In the genomic region with DNA sequence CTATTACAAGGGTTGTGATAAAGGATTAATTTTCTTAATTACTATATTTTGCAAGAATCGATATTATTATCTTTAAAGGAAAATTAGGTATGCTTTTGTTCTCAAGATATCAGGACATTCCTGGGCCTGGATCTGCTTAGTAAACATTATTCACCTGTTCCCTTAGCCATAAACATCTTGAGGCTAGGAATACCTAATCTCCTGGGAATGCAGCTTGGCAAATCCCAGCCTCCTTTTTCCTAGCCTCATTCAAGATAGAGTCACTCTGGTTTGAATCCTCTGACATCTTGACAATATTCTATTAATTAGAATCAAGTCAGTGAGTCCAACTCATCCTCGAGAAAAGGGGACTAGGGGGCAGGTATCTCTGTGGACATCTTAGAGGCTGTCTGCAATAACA, we compare ENCODE assay signal across 28 cellular contexts.
"Had no signal": no experiment of that assay in that cellular context is flagged by ENCODE, and none has a peak within 500 bp of the region (broad histone marks: within the 10 kb centered on the region; RNA-seq: fewer than 3 reads in every experiment).

No MANE protein-coding gene starts in this region.

- H3K9me3 ChIP-seq: esophagus muscularis mucosa, gastrocnemius medialis, heart left ventricle had no signal

- H3K27ac ChIP-seq: brain microvascular endothelial cell, esophagus muscularis mucosa, foreskin keratinocyte, gastrocnemius medialis, heart left ventricle had no signal

- H3K4me3 ChIP-seq: esophagus muscularis mucosa, gastrocnemius medialis, heart left ventricle had no signal

- H3K4me1 ChIP-seq: foreskin keratinocyte, gastrocnemius medialis, heart left ventricle had no signal

- H3K36me3 ChIP-seq: brain microvascular endothelial cell, esophagus muscularis mucosa, gastrocnemius medialis, heart left ventricle had no signal

- H3K9me3 Mint-ChIP-seq: activated CD4-positive, alpha-beta memory T cell treated with anti-CD3 and anti-CD28 coated beads for 36 hours; activated CD4-positive, alpha-beta T cell treated with anti-CD3 and anti-CD28 coated beads, Interleukin-2, amount 10 ng/mL, durations not matched to agents 24 days and 14 days; activated T-cell treated with anti-CD3 and anti-CD28 coated beads, Interleukin-2, amount 50 U/mL, for 24 hours had no signal

- H3K27ac Mint-ChIP-seq: activated CD4-positive, alpha-beta memory T cell treated with anti-CD3 and anti-CD28 coated beads for 36 hours; activated CD4-positive, alpha-beta T cell treated with anti-CD3 and anti-CD28 coated beads for 36 hours; activated CD4-positive, alpha-beta T cell treated with anti-CD3 and anti-CD28 coated beads, Interleukin-2, amount 10 ng/mL, durations not matched to agents 24 days and 14 days; activated CD8-positive, alpha-beta T cell treated with anti-CD3 and anti-CD28 coated beads, Interleukin-2, amount 10 ng/mL, durations not matched to agents 7 days and 5 days; activated naive CD4-positive, alpha-beta T cell treated with anti-CD3 and anti-CD28 coated beads, Interleukin-2, amount 10 ng/mL, durations not matched to agents 7 days and 5 days; activated naive CD8-positive, alpha-beta T cell; activated T-cell treated with anti-CD3 and anti-CD28 coated beads, Interleukin-2, amount 50 U/mL, for 24 hours; activated T-cell treated with anti-CD3 and anti-CD28 coated beads, Interleukin-2, amount 50 U/mL, for 72 hours; effector memory CD8-positive, alpha-beta T cell had no signal

- H3K27me3 Mint-ChIP-seq: activated CD4-positive, alpha-beta memory T cell treated with anti-CD3 and anti-CD28 coated beads for 36 hours; activated CD4-positive, alpha-beta T cell treated with anti-CD3 and anti-CD28 coated beads, Interleukin-2, amount 10 ng/mL, durations not matched to agents 24 days and 14 days; activated naive CD4-positive, alpha-beta T cell treated with anti-CD3 and anti-CD28 coated beads, Interleukin-2, amount 10 ng/mL, durations not matched to agents 7 days and 5 days; activated T-cell treated with anti-CD3 and anti-CD28 coated beads, Interleukin-2, amount 50 U/mL, for 24 hours; effector memory CD8-positive, alpha-beta T cell had no signal

- ATAC-seq: activated CD4-positive, alpha-beta T cell treated with anti-CD3 and anti-CD28 coated beads for 36 hours; activated CD8-positive, alpha-beta T cell treated with anti-CD3 and anti-CD28 coated beads, Interleukin-2, amount 10 ng/mL, durations not matched to agents 7 days and 5 days; activated T-cell treated with anti-CD3 and anti-CD28 coated beads, Interleukin-2, amount 50 U/mL, for 72 hours; effector memory CD8-positive, alpha-beta T cell; foreskin keratinocyte; gastrocnemius medialis; heart left ventricle had no signal

- H3K4me3 Mint-ChIP-seq: activated CD4-positive, alpha-beta memory T cell treated with anti-CD3 and anti-CD28 coated beads for 36 hours; activated CD4-positive, alpha-beta T cell treated with anti-CD3 and anti-CD28 coated beads for 36 hours; activated CD4-positive, alpha-beta T cell treated with anti-CD3 and anti-CD28 coated beads, Interleukin-2, amount 10 ng/mL, durations not matched to agents 24 days and 14 days; activated CD8-positive, alpha-beta T cell treated with anti-CD3 and anti-CD28 coated beads, Interleukin-2, amount 10 ng/mL, durations not matched to agents 7 days and 5 days; activated naive CD4-positive, alpha-beta T cell treated with anti-CD3 and anti-CD28 coated beads, Interleukin-2, amount 10 ng/mL, durations not matched to agents 7 days and 5 days; activated naive CD8-positive, alpha-beta T cell; activated T-cell treated with anti-CD3 and anti-CD28 coated beads, Interleukin-2, amount 50 U/mL, for 24 hours; activated T-cell treated with anti-CD3 and anti-CD28 coated beads, Interleukin-2, amount 50 U/mL, for 72 hours; effector memory CD8-positive, alpha-beta T cell had no signal

- H3K36me3 Mint-ChIP-seq: activated CD4-positive, alpha-beta memory T cell treated with anti-CD3 and anti-CD28 coated beads for 36 hours; activated naive CD4-positive, alpha-beta T cell treated with anti-CD3 and anti-CD28 coated beads, Interleukin-2, amount 10 ng/mL, durations not matched to agents 7 days and 5 days; activated naive CD8-positive, alpha-beta T cell had no signal

- H3K4me1 Mint-ChIP-seq: activated CD4-positive, alpha-beta T cell treated with anti-CD3 and anti-CD28 coated beads for 36 hours; activated CD4-positive, alpha-beta T cell treated with anti-CD3 and anti-CD28 coated beads, Interleukin-2, amount 10 ng/mL, durations not matched to agents 24 days and 14 days; activated naive CD4-positive, alpha-beta T cell treated with anti-CD3 and anti-CD28 coated beads, Interleukin-2, amount 10 ng/mL, durations not matched to agents 7 days and 5 days had no signal

- H3K27me3 ChIP-seq: brain microvascular endothelial cell, esophagus muscularis mucosa, foreskin keratinocyte, gastrocnemius medialis had no signal

- DNase-seq: activated CD4-positive, alpha-beta memory T cell treated with anti-CD3 and anti-CD28 coated beads for 36 hours; activated CD4-positive, alpha-beta T cell treated with anti-CD3 and anti-CD28 coated beads for 36 hours; activated CD4-positive, alpha-beta T cell treated with anti-CD3 and anti-CD28 coated beads, Interleukin-2, amount 10 ng/mL, durations not matched to agents 24 days and 14 days; activated CD4-positive, CD25-positive, alpha-beta regulatory T cell; activated CD4-positive, CD25-positive, alpha-beta regulatory T cell treated with anti-CD3 and anti-CD28 coated beads, Interleukin-2, amount 50 U/mL, for 72 hours; activated CD8-positive, alpha-beta memory T cell treated with anti-CD3 and anti-CD28 coated beads, Interleukin-2, amount 50 U/mL, for 48 hours; activated CD8-positive, alpha-beta T cell treated with anti-CD3 and anti-CD28 coated beads, Interleukin-2, amount 10 ng/mL, durations not matched to agents 7 days and 5 days; activated gamma-delta T cell; activated naive CD4-positive, alpha-beta T cell treated with anti-CD3 and anti-CD28 coated beads, Interleukin-2, amount 10 ng/mL, durations not matched to agents 7 days and 5 days; activated T-cell treated with anti-CD3 and anti-CD28 coated beads for 4 hours; activated T-cell treated with anti-CD3 and anti-CD28 coated beads, Interleukin-2, amount 50 U/mL, for 24 hours; activated T-cell treated with anti-CD3 and anti-CD28 coated beads, Interleukin-2, amount 50 U/mL, for 72 hours; amniotic stem cell; anterior cingulate cortex; brain microvascular endothelial cell; caudate nucleus; cortex of kidney; dermis blood vessel endothelial cell; effector CD4-positive, alpha-beta T cell; effector memory CD8-positive, alpha-beta T cell; erythroblast; gastrocnemius medialis; glutamatergic neuron; heart left ventricle; T-helper 2 cell had no signal
